In the genomic region with DNA sequence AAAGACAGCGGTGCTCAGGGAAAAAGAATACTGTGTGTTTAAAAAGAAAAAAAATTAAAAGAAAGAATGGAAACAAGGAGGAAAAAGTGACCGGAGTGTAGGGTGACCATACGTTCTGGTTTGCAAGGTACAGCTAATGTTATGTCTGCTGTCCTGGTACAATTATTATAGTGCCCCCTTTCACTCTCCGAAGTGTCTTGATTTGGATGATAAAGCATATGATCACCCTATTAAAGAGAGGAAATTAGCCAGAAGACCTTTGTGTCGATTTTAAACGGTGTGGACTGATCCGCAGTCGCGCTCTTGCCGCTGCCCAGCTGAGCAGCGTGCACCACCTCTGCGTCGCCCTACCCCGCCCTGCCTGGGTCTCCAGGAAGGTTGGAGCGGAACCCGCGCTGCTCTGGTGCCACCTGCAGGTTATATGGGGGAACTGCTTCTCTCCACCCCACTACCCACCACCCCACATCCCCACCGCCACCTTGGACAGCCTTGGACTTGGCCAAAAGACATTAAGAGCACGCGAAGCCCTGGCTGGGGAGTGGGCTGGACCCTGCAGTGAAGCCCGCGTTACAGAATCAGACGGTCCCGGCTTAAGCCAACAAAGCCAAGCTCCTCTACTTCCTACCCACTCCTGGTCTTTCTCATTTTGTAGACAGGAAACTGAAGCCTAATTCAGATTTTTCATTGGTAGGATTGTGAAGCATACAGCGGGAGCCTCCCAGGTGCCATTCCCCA, we compare ENCODE assay signal across 1 cellular context.
A peak's percentile ranks its signal among the peaks of the same experiment; 100 is the strongest.
TF ChIP-seq lines count a peak whose summit lies in the region.

No MANE protein-coding gene starts in this region.

TF ChIP-seq in H1, 55 proteins besides CTCF, POLR2A, EP300 and RAD21:
- TF ChIP-seq, protein P1, sequence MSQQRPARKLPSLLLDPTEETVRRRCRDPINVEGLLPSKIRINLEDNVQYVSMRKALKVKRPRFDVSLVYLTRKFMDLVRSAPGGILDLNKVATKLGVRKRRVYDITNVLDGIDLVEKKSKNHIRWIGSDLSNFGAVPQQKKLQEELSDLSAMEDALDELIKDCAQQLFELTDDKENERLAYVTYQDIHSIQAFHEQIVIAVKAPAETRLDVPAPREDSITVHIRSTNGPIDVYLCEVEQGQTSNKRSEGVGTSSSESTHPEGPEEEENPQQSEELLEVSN (IDR thresholded peaks at IDR 0.05) = 0 out of 2 replicates have a peak, but pooled peaks have one; percentile 26
- no peak for TF ChIP-seq RNF2 (IDR thresholded peaks at IDR 0.05; ENCODE audit: borderline replicate concordance, low read depth, low read length, missing control alignments, poor library complexity, severe bottlenecking)
- no peak for TF ChIP-seq KDM5A (IDR thresholded peaks at IDR 0.05; ENCODE audit: low read length)
- TF ChIP-seq CREB1 (IDR thresholded peaks at IDR 0.05) = peak; percentile 33; the same call in 1 of the 2 replicates
- TF ChIP-seq, protein P2, sequence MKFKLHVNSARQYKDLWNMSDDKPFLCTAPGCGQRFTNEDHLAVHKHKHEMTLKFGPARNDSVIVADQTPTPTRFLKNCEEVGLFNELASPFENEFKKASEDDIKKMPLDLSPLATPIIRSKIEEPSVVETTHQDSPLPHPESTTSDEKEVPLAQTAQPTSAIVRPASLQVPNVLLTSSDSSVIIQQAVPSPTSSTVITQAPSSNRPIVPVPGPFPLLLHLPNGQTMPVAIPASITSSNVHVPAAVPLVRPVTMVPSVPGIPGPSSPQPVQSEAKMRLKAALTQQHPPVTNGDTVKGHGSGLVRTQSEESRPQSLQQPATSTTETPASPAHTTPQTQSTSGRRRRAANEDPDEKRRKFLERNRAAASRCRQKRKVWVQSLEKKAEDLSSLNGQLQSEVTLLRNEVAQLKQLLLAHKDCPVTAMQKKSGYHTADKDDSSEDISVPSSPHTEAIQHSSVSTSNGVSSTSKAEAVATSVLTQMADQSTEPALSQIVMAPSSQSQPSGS (IDR thresholded peaks at IDR 0.05; ENCODE audit: low read length) = no peak
- no peak for TF ChIP-seq SP2 (IDR thresholded peaks at IDR 0.05; ENCODE audit: low read length)
- TF ChIP-seq, protein P3, sequence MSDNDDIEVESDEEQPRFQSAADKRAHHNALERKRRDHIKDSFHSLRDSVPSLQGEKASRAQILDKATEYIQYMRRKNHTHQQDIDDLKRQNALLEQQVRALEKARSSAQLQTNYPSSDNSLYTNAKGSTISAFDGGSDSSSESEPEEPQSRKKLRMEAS (IDR thresholded peaks at IDR 0.05) = peak; percentile 74
- TF ChIP-seq SIN3A (conservative IDR thresholded peaks at IDR 0.05 in 1 of 2, IDR thresholded peaks at IDR 0.05 in 1 of 2; ENCODE audit: low read depth in 1 of 2, low read length in 2 of 2) = 0 out of 4 replicates have a peak, but pooled peaks of 1 of the 2 experiments have one; percentile 39
